ENCODE assay signal across 9 cellular contexts in the genomic region with DNA sequence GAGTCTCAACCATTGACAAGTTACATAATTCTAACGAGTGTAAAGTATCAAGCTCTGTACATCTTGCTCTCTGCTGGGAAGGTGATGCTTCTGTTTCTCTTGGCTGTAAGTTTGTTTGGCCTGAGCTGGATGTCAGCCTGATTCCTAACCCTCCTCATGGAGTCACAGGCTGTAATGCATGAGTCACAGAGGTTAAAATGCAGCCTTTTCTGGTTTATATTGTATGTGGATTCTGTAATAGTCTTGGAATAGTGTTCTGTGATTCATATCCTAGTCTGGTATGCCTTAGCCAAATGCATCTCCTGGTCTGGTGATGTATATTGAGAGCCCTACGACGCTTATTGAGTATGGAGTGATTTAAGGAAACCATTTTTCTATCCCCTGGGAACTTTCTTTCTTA.
DNase-seq lines count a peak whose midpoint lies in the region; ATAC-seq, FAIRE-seq and TF ChIP-seq lines count a peak whose summit lies in the region.
"Had no signal": no experiment of that assay in that cellular context is flagged by ENCODE, and none has a peak within 500 bp of the region (broad histone marks: within the 10 kb centered on the region; RNA-seq: fewer than 3 reads in every experiment).

No MANE protein-coding gene starts in this region.

- no peak overlapping the region for H2BK15ac ChIP-seq in mesenchymal stem cell (ENCODE audit: low read depth, poor library complexity, severe bottlenecking)

- no peak overlapping the region for H4K91ac ChIP-seq in mesenchymal stem cell (ENCODE audit: low read length)

- TF ChIP-seq EP300 in HepG2 (IDR thresholded peaks at IDR 0.05; ENCODE audit: low read depth in 2 of 2, low read length in 2 of 2) = no peak
- no peak for TF ChIP-seq EP300 in HepG2 (CRISPR knock-in tag; IDR thresholded peaks at IDR 0.05; ENCODE audit: borderline replicate concordance)

- 63% methylated on average over 3 of the region's 3 CpGs for WGBS in liver
- 41% methylated on average over 3 of the region's 3 CpGs for WGBS in HepG2 (ENCODE audit: low lambda C conversion rate)
- WGBS in mesenchymal stem cell = 0% methylated on average over 1 of the region's 3 CpGs

- no peak overlapping the region for H3K4me2 ChIP-seq in HepG2 (ENCODE audit: low read depth, low read length)
- H3K4me2 ChIP-seq in mesenchymal stem cell (ENCODE audit: low read length, poor library complexity, severe bottlenecking) = no peak overlapping the region
- H3K4me2 ChIP-seq: BLaER1 had no signal

- H3K9ac ChIP-seq in liver (ENCODE audit: low read depth in 1 of 2, low read length in 2 of 2) = peak overlapping the region in 1 of 2 donors; percentile 45
- H3K9ac ChIP-seq in HepG2 (ENCODE audit: insufficient read depth, low read depth, low read length) = no peak overlapping the region
- H3K9ac ChIP-seq in mesenchymal stem cell (ENCODE audit: low read length) = peak overlapping the region; percentile 61
- H3K9ac ChIP-seq: BLaER1 had no signal

- peaks cover 8% of the 10 kb centered on the region for H3K79me1 ChIP-seq in mesenchymal stem cell (replicated peaks; ENCODE audit: low read length, poor library complexity, severe bottlenecking)

- peaks cover 10% of the 10 kb centered on the region for H3K27me3 Mint-ChIP-seq in activated CD4-positive, alpha-beta memory T cell treated with anti-CD3 and anti-CD28 coated beads for 36 hours

- TF ChIP-seq CTCF in liver (IDR thresholded peaks at IDR 0.05; ENCODE audit: low read depth, low read length, missing input control) = no peak
- no peak for TF ChIP-seq CTCF in HepG2 (CRISPR knock-in tag; IDR thresholded peaks at IDR 0.05)
- no peak for TF ChIP-seq CTCF in coronary artery (IDR thresholded peaks at IDR 0.05)

- DNase-seq in HepG2 (ENCODE audit: low spot score) (no peak), coronary artery (ENCODE audit: low spot score) (peak; percentile 77), mesenchymal stem cell (peak; percentile 99), activated T-cell treated with anti-CD3 and anti-CD28 coated beads for 4 hours (no peak), NCI-H146 (lab: John Stamatoyannopoulos, UW) (no peak)
- DNase-seq in activated CD4-positive, alpha-beta memory T cell treated with anti-CD3 and anti-CD28 coated beads for 36 hours = no peak

- no peak overlapping the region for H3K27ac Mint-ChIP-seq in activated CD4-positive, alpha-beta memory T cell treated with anti-CD3 and anti-CD28 coated beads for 36 hours

- no peak overlapping the region for H3K14ac ChIP-seq in mesenchymal stem cell (ENCODE audit: low read length in 2 of 2)

- no peak overlapping the region for H3K4ac ChIP-seq in mesenchymal stem cell (ENCODE audit: low read depth in 1 of 2, low read length in 2 of 2)

- CTCF ChIA-PET in HepG2 (lab: Yijun Ruan, JAX; ENCODE audit: low intra/inter-chr PET ratio, low total read pairs) = no interaction called here
- CTCF ChIA-PET in activated CD4-positive, alpha-beta memory T cell treated with anti-CD3 and anti-CD28 coated beads for 36 hours (lab: Charles Lee) = no interaction called here

- no peak overlapping the region for H2BK12ac ChIP-seq in mesenchymal stem cell (ENCODE audit: low read length in 2 of 2)

- POLR2A ChIA-PET in HepG2 (lab: Yijun Ruan, JAX) = no interaction called here
- POLR2A ChIA-PET in activated CD4-positive, alpha-beta memory T cell treated with anti-CD3 and anti-CD28 coated beads for 36 hours (lab: Charles Lee) = no interaction called here

- H3K27me3 ChIP-seq in liver (ENCODE audit: control insufficient read depth in 4 of 4, insufficient read depth in 4 of 4, low read length in 3 of 4) = no peaks in the 10 kb centered on the region
- H3K27me3 ChIP-seq in HepG2 (ENCODE audit: control insufficient read depth in 1 of 2, insufficient read depth in 2 of 2, low read length in 2 of 2) = no peaks in the 10 kb centered on the region; a peak in 1 of 5 replicates
- no peaks in the 10 kb centered on the region for H3K27me3 ChIP-seq in mesenchymal stem cell (ENCODE audit: control insufficient read depth in 1 of 2, insufficient read depth in 1 of 2, low read length in 2 of 2)
- H3K27me3 ChIP-seq: BLaER1 had no signal

- ATAC-seq in HepG2 (no peak), HG03565 (IDR thresholded peaks at IDR 0.05; ENCODE audit: unreplicated experiment) (no peak)

- peak; percentile 30 to 51 for TF ChIP-seq RAD21 in liver (IDR thresholded peaks at IDR 0.05)
- no peak for TF ChIP-seq RAD21 in HepG2 (CRISPR knock-in tag; IDR thresholded peaks at IDR 0.05)

- no peak overlapping the region for H2AK5ac ChIP-seq in mesenchymal stem cell (ENCODE audit: low read length, severe bottlenecking)

- intact Hi-C loops in HepG2 (cut with micrococcal nuclease; ENCODE audit: unreplicated experiment) = no loop called here
- intact Hi-C loops in activated CD4-positive, alpha-beta memory T cell treated with anti-CD3 and anti-CD28 coated beads for 36 hours (cut with micrococcal nuclease) = no loop called here

- no peak overlapping the region for H2BK5ac ChIP-seq in mesenchymal stem cell (ENCODE audit: low read depth, low read length, poor library complexity, severe bottlenecking)

- no peak overlapping the region for H4K8ac ChIP-seq in mesenchymal stem cell (ENCODE audit: low read length)

- no peaks in the 10 kb centered on the region for H3K36me3 ChIP-seq in liver (ENCODE audit: control insufficient read depth in 4 of 4, insufficient read depth in 3 of 4, low read depth in 1 of 4, low read length in 3 of 4)
- H3K36me3 ChIP-seq in HepG2 (replicated peaks in 1 of 2; ENCODE audit: control insufficient read depth in 1 of 2, insufficient read depth in 2 of 2, low read length in 2 of 2) = no peaks in the 10 kb centered on the region
- no peaks in the 10 kb centered on the region for H3K36me3 ChIP-seq in mesenchymal stem cell (ENCODE audit: control insufficient read depth in 1 of 2, insufficient read depth in 2 of 2, low read depth in 1 of 2, low read length in 2 of 2)
- H3K36me3 ChIP-seq: BLaER1 had no signal

- H3K79me2 ChIP-seq in HepG2 (ENCODE audit: insufficient read depth, low read length) = no peaks in the 10 kb centered on the region

- no peak overlapping the region for H3K4me3 Mint-ChIP-seq in activated CD4-positive, alpha-beta memory T cell treated with anti-CD3 and anti-CD28 coated beads for 36 hours

- H3K4me1 ChIP-seq in liver (ENCODE audit: control insufficient read depth in 4 of 4, insufficient read depth in 4 of 4, low read length in 3 of 4) (peaks cover under 1 to 11% (median 5%) of the 10 kb centered on the region in 4 donors), HepG2 (ENCODE audit: insufficient read depth, low read length) (no peaks in the 10 kb centered on the region), mesenchymal stem cell (ENCODE audit: control insufficient read depth, insufficient read depth, low read depth, low read length) (peaks cover 1% of the 10 kb centered on the region)
- H3K4me1 ChIP-seq: BLaER1 had no signal

- no peak overlapping the region for H3K23ac ChIP-seq in mesenchymal stem cell (ENCODE audit: low read length in 2 of 2)

- no peaks in the 10 kb centered on the region for H4K20me1 ChIP-seq in HepG2 (ENCODE audit: insufficient read depth, low read length)
- H4K20me1 ChIP-seq: BLaER1 had no signal

- TF ChIP-seq POLR2A in HepG2 (IDR thresholded peaks at IDR 0.05; ENCODE audit: insufficient read depth in 1 of 2, low read depth in 2 of 2, low read length in 2 of 2) = no peak

- in situ Hi-C loops in HepG2 (cut with HindIII; ENCODE audit: extremely low pct_ligation_motif_present, low pct_unique_long_range_greater_than_20kb) = no loop called here

- H3K4me1 Mint-ChIP-seq in activated CD4-positive, alpha-beta memory T cell treated with anti-CD3 and anti-CD28 coated beads for 36 hours (ENCODE audit: low read depth) = no peaks in the 10 kb centered on the region

- no peak overlapping the region for H2AFZ ChIP-seq in HepG2 (ENCODE audit: low read length)
- H2AFZ ChIP-seq in mesenchymal stem cell (ENCODE audit: low read depth, low read length) = no peak overlapping the region

- no TSS peak for BruUV-seq in HepG2 (replicated peaks; lab: Mats Ljungman, UMichigan)

- no peak overlapping the region for H3K4me3 ChIP-seq in liver (ENCODE audit: low read depth in 1 of 3, low read length in 3 of 3)
- no peak overlapping the region for H3K4me3 ChIP-seq in HepG2 (replicated peaks in 1 of 3; ENCODE audit: insufficient read depth in 1 of 3, low read depth in 2 of 3, low read length in 3 of 3)
- H3K4me3 ChIP-seq in coronary artery = no peak overlapping the region
- H3K4me3 ChIP-seq in mesenchymal stem cell (ENCODE audit: insufficient read depth in 1 of 2, low read depth in 1 of 2, low read length in 2 of 2) = no peak overlapping the region
- H3K4me3 ChIP-seq: BLaER1 had no signal

- FAIRE-seq in HepG2 (lab: Jason Lieb, UNC) = no peak

- no peak overlapping the region for H2BK120ac ChIP-seq in mesenchymal stem cell (ENCODE audit: low read depth, low read length)

- no peaks in the 10 kb centered on the region for H3K9me3 Mint-ChIP-seq in activated CD4-positive, alpha-beta memory T cell treated with anti-CD3 and anti-CD28 coated beads for 36 hours

- no peak overlapping the region for H3K18ac ChIP-seq in mesenchymal stem cell (ENCODE audit: low read depth in 1 of 2, low read length in 2 of 2)

- H3K9me3 ChIP-seq in liver (ENCODE audit: control insufficient read depth in 4 of 4, low read length in 3 of 4) = no peaks in the 10 kb centered on the region
- H3K9me3 ChIP-seq in HepG2 (ENCODE audit: low read length) = no peaks in the 10 kb centered on the region
- H3K9me3 ChIP-seq in mesenchymal stem cell (ENCODE audit: control insufficient read depth, low read length) = no peaks in the 10 kb centered on the region
- H3K9me3 ChIP-seq: BLaER1 had no signal

- peak overlapping the region; percentile 66 to 68 for H3K27ac ChIP-seq in liver (ENCODE audit: low read depth in 1 of 2, low read length in 2 of 2)
- no peak overlapping the region for H3K27ac ChIP-seq in HepG2 (ENCODE audit: extremely low read length, insufficient read depth, low read length)
- peak overlapping the region; percentile 39 to 50 for H3K27ac ChIP-seq in coronary artery
- H3K27ac ChIP-seq in mesenchymal stem cell (ENCODE audit: low read length, poor library complexity, severe bottlenecking) = peak overlapping the region; percentile 95
- H3K27ac ChIP-seq: BLaER1 had no signal

- no peaks in the 10 kb centered on the region for H3K36me3 Mint-ChIP-seq in activated CD4-positive, alpha-beta memory T cell treated with anti-CD3 and anti-CD28 coated beads for 36 hours

TF ChIP-seq in liver, 16 proteins besides CTCF, POLR2A, EP300 and RAD21 (continues in another document):
- TF ChIP-seq EGR1 (IDR thresholded peaks at IDR 0.05; ENCODE audit: low read depth in 2 of 2) (peak in 1 of 2 donors; percentile 61), HNF4A (conservative IDR thresholded peaks at IDR 0.05) (peak; percentile 25 to 80)

TF ChIP-seq in HepG2, 621 proteins besides CTCF, POLR2A, EP300 and RAD21 (continues in another document):
- no peak for TF ChIP-seq SP140L (CRISPR knock-in tag; IDR thresholded peaks at IDR 0.05; ENCODE audit: borderline replicate concordance)

Comparison
In these comparisons a context has a peak if more than half of its experiments do, and no peak if none do; other contexts are left out.
1. DNase-seq: peak in coronary artery (single experiment) and mesenchymal stem cell (single experiment); none in HepG2 (single experiment), activated T-cell treated with anti-CD3 and anti-CD28 coated beads for 4 hours (single experiment), NCI-H146 (single experiment) and activated CD4-positive, alpha-beta memory T cell treated with anti-CD3 and anti-CD28 coated beads for 36 hours (single experiment).